Comparison of ENCODE assay signal across 10 cellular contexts in the genomic region with DNA sequence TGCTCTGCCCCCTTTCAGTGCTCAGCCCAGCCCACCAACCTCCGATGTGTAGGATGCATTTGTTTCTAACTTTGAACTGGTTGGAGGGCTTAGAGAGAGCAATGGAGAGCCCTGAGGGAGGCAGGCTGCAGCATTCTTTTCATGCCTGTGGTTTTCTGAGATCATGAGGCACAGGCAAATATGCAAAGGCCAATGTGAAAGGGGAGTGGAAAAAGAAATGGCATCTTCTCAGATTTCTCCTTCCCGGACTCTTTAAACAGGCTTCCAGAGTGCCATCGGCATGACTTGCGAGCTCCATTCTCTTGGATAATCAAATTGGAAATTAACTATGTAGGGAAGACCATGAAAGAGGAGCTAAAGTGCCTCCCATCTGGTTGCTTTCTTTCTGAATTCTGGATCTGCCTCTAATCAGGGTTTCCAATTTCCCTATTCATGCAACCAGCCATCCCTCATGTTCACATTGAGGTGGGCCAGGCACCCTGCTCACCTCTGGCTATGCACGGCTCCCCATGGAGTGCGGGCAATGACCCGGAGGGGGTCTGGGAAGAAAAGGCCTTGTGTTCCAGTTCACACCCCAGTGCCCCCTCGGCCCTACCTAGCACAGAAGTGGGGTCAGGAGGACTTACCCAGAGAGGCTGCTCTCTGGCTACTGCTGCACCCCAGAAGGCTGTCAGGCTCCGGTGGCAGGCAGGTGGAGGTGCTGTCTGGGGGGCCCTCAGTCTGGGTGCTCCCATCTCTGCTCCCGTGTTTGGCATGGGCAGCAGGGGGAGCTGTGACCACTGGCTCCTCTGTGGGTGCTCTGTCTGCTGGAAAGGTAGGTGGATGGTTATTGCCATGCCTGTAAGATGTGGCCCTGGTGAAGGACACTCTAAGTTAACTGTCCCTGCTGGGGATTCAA. TPM values are rescaled to one million over a fixed set of nuclear protein-coding genes. Genes with fewer than 3 reads are reported as not detected.
DNase-seq lines count a peak whose midpoint lies in the region; TF ChIP-seq lines count a peak whose summit lies in the region.
"Had no signal": no experiment of that assay in that cellular context is flagged by ENCODE, and none has a peak within 500 bp of the region (broad histone marks: within the 10 kb centered on the region; RNA-seq: fewer than 3 reads in every experiment).

No MANE protein-coding gene starts in this region.

- peaks cover 61% of the 10 kb centered on the region for H3K4me1 Mint-ChIP-seq in mesothelial cell of epicardium
- H3K4me1 Mint-ChIP-seq: activated naive CD8-positive, alpha-beta T cell treated with anti-CD3 and anti-CD28 coated beads, Interleukin-2, amount 10 ng/mL, durations not matched to agents 7 days and 5 days had no signal

- no peak for TF ChIP-seq CTCF in mesothelial cell of epicardium (IDR thresholded peaks at IDR 0.05; ENCODE audit: unreplicated experiment)

- H3K4me1 ChIP-seq in effector memory CD4-positive, alpha-beta T cell (ENCODE audit: control insufficient read depth, insufficient read depth, low read length, poor library complexity, severe bottlenecking) = peaks cover under 1% of the 10 kb centered on the region

- no peaks in the 10 kb centered on the region for H3K9me3 Mint-ChIP-seq in mesothelial cell of epicardium
- H3K9me3 Mint-ChIP-seq: activated naive CD8-positive, alpha-beta T cell treated with anti-CD3 and anti-CD28 coated beads, Interleukin-2, amount 10 ng/mL, durations not matched to agents 7 days and 5 days; CD4-positive, CD25-positive, alpha-beta regulatory T cell had no signal

- DNase-seq in NCI-H2196 (lab: John Stamatoyannopoulos, UW; ENCODE audit: unreplicated experiment) = peak; percentile 55
- no peak for DNase-seq in NCI-H2196 treated with DMSO at 0.1 percent for 48 hours (lab: John Stamatoyannopoulos, UW; ENCODE audit: unreplicated experiment)
- peak; percentile 47 for DNase-seq in NCI-H2171 (lab: John Stamatoyannopoulos, UW)
- DNase-seq in dedifferentiated amniotic fluid mesenchymal stem cell (ENCODE audit: extremely low spot score) = peak; percentile 97
- DNase-seq in mesothelial cell of epicardium (ENCODE audit: low spot score in 2 of 2, unreplicated experiment in 2 of 2) = peak in 1 of 2 experiments; percentile 73
- no peak for DNase-seq in effector memory CD4-positive, alpha-beta T cell
- no peak for DNase-seq in NCI-H1694 (lab: John Stamatoyannopoulos, UW)
- DNase-seq in activated CD4-positive, alpha-beta T cell treated with anti-CD3 and anti-CD28 coated beads, Interleukin-2, amount 50 U/mL, for 4 hours = no peak
- DNase-seq: activated naive CD8-positive, alpha-beta T cell treated with anti-CD3 and anti-CD28 coated beads, Interleukin-2, amount 10 ng/mL, durations not matched to agents 7 days and 5 days; CD4-positive, CD25-positive, alpha-beta regulatory T cell had no signal

- H3K36me3 Mint-ChIP-seq in mesothelial cell of epicardium = peaks cover 45% of the 10 kb centered on the region
- H3K36me3 Mint-ChIP-seq: activated naive CD8-positive, alpha-beta T cell treated with anti-CD3 and anti-CD28 coated beads, Interleukin-2, amount 10 ng/mL, durations not matched to agents 7 days and 5 days; CD4-positive, CD25-positive, alpha-beta regulatory T cell had no signal

- peak overlapping the region; percentile 36 for H3K4me3 Mint-ChIP-seq in mesothelial cell of epicardium
- H3K4me3 Mint-ChIP-seq: activated naive CD8-positive, alpha-beta T cell treated with anti-CD3 and anti-CD28 coated beads, Interleukin-2, amount 10 ng/mL, durations not matched to agents 7 days and 5 days had no signal

- H3K9me3 ChIP-seq in effector memory CD4-positive, alpha-beta T cell (ENCODE audit: control insufficient read depth, low read length) = no peaks in the 10 kb centered on the region

- no peaks in the 10 kb centered on the region for H3K36me3 ChIP-seq in effector memory CD4-positive, alpha-beta T cell (ENCODE audit: control insufficient read depth, insufficient read depth, low read length)

- no peaks in the 10 kb centered on the region for H3K27me3 ChIP-seq in effector memory CD4-positive, alpha-beta T cell (replicated peaks; ENCODE audit: control insufficient read depth, insufficient read depth, low read length, poor library complexity, severe bottlenecking)

- no peaks in the 10 kb centered on the region for H3K27me3 Mint-ChIP-seq in mesothelial cell of epicardium (ENCODE audit: low read depth)

- no peak overlapping the region for H3K27ac ChIP-seq in effector memory CD4-positive, alpha-beta T cell (ENCODE audit: insufficient read depth, low read length, poor library complexity, severe bottlenecking)

- no peak overlapping the region for H3K4me3 ChIP-seq in effector memory CD4-positive, alpha-beta T cell (ENCODE audit: insufficient read depth, low read depth, low read length, poor library complexity, severe bottlenecking)

- H3K27ac Mint-ChIP-seq in mesothelial cell of epicardium = peak overlapping the region; percentile 99
- H3K27ac Mint-ChIP-seq: activated naive CD8-positive, alpha-beta T cell treated with anti-CD3 and anti-CD28 coated beads, Interleukin-2, amount 10 ng/mL, durations not matched to agents 7 days and 5 days; CD4-positive, CD25-positive, alpha-beta regulatory T cell had no signal

RNA-seq across cellular contexts. Expression of a gene that starts 16.1 kb away (rescaled TPM):
- 281 to 297 TPM (median 296 TPM) in 3 replicates for total RNA-seq in mesothelial cell of epicardium
- total RNA-seq: activated naive CD8-positive, alpha-beta T cell treated with anti-CD3 and anti-CD28 coated beads, Interleukin-2, amount 10 ng/mL, durations not matched to agents 7 days and 5 days; CD4-positive, CD25-positive, alpha-beta regulatory T cell had no signal

Comparison
In these comparisons a context has a peak if more than half of its experiments do, and no peak if none do; other contexts are left out.
1. DNase-seq: peak in NCI-H2196 (single experiment), NCI-H2171 (single experiment) and dedifferentiated amniotic fluid mesenchymal stem cell (single experiment); none in NCI-H2196 treated with DMSO at 0.1 percent for 48 hours (single experiment), effector memory CD4-positive, alpha-beta T cell (0 of 3), NCI-H1694 (single experiment) and activated CD4-positive, alpha-beta T cell treated with anti-CD3 and anti-CD28 coated beads, Interleukin-2, amount 50 U/mL, for 4 hours (0 of 2).